In the genomic region with DNA sequence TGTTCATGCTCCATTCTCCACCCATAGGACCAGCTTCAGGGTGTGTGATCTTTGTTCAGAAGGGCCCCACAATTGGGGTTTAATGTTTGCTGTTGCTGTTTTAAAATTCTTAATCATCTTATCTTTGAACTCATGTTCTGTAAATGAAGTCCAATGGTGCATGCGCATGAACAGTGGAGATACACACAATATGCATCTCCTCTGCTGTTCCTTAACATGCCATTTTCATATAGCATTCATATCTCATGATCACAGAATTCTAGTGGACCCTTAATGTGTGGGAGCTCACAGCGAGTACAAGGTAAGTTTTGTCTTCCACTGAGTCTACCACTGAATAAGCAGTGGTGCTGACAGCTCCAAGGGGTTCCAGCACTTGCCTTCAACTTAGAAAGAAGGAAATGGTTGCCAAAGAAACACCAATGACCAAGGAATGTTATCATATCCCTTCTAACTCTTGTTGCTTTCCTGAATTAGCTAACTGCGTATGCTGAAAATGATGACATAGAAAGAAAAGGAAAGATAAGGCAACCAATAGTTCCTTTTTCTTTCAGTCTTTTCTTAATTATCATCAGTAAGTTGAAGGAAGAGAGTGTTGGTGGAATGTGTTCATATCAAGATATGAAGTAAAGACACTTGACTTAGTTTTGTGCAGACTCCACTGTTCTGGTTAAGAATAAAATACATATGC, we compare ENCODE assay signal across 20 cellular contexts.
DNase-seq lines count a peak whose midpoint lies in the region; ATAC-seq, FAIRE-seq and TF ChIP-seq lines count a peak whose summit lies in the region.
"Had no signal": no experiment of that assay in that cellular context is flagged by ENCODE, and none has a peak within 500 bp of the region (broad histone marks: within the 10 kb centered on the region; RNA-seq: fewer than 3 reads in every experiment).

No MANE protein-coding gene starts in this region.

- FAIRE-seq in D721Med (lab: Jason Lieb, UNC) (peak; percentile 44), HTR-8/SVneo (lab: Jason Lieb, UNC) (peak; percentile 72)
- FAIRE-seq: GM19239, H1, HepG2 had no signal

- TF ChIP-seq CTCF in D721Med (IDR thresholded peaks at IDR 0.05; ENCODE audit: insufficient read depth, missing control alignments) (no peak), fibroblast of the aortic adventitia (IDR thresholded peaks at IDR 0.05; ENCODE audit: insufficient read depth, low read length) (no peak)

- H3K27ac ChIP-seq in substantia nigra (ENCODE audit: low read depth, low read length, poor library complexity, severe bottlenecking), result no peak overlapping the region
- H3K27ac ChIP-seq: KMS-11 had no signal

- no peak for ATAC-seq in GM18511 (IDR thresholded peaks at IDR 0.05; ENCODE audit: unreplicated experiment)
- ATAC-seq in GM21723 (IDR thresholded peaks at IDR 0.05; ENCODE audit: unreplicated experiment), result no peak
- ATAC-seq: HepG2 had no signal

- DNase-seq in D721Med (ENCODE audit: insufficient read length, low spot score), result no peak
- DNase-seq in HTR-8/SVneo (ENCODE audit: insufficient read length, low spot score), result no peak
- DNase-seq in UCSD-AML1 (lab: John Stamatoyannopoulos, UW; ENCODE audit: unreplicated experiment), result peak; percentile 23
- DNase-seq in fibroblast of the aortic adventitia (ENCODE audit: low read depth), result peak; percentile 9
- DNase-seq in substantia nigra (lab: John Stamatoyannopoulos, UW), result no peak
- DNase-seq: DMS 273 treated with DMSO at 0.1 percent for 48 hours; DND-41; NCI-H1105; NCI-H2081 treated with DMSO at 0.1 percent for 48 hours; NCI-H510A; NCI-H748 treated with DMSO at 0.1 percent for 48 hours; NK-92 treated with Interleukin-12 subunit alpha and Interleukin-12 subunit beta, amount 100 ng/mL, for 24 hours; Right ventricle myocardium superior; SK-N-SH had no signal

- no peak overlapping the region for H3K4me3 ChIP-seq in fibroblast of the aortic adventitia (ENCODE audit: low read depth, low read length)

Comparison
In these comparisons a context has a peak if more than half of its experiments do, and no peak if none do; other contexts are left out.
1. DNase-seq: peak in UCSD-AML1 (single experiment) and fibroblast of the aortic adventitia (single experiment); none in D721Med (single experiment), HTR-8/SVneo (single experiment) and substantia nigra (0 of 49).